ENCODE assay signal across 1 cellular context in the genomic region with DNA sequence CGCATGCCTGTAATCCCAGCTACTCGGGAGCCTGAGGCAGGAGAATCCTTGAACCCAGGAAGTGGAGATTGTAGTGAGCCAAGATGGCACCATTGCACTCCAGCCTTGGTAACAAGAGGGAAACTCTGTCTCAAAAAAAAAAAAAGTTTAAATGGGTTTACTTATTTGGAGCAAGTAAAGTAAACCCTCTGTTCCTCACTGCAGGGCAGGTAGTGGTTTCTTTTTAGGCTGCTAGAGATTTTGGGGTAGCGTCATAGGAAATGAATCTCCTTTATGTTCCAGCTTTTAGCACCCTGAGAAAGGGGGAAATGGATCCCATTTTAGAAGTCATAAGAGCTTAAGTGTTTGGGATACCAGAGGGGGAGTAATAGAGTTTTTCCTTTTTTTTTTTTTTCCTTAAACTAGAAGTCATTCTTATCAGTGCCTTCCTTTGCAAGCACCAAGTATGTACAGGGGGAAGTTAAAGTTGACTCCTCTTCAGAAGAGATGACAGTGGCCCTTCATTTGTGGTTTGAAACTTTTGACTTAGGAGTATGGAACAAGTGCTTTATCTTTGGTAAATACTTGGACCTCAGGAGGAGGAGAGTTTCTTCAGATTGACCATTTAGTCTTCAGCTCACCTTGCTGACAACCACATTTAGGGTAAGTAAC.
TF ChIP-seq lines count a peak whose summit lies in the region.

No MANE protein-coding gene starts in this region.

TF ChIP-seq in K562, 482 proteins besides CTCF, POLR2A, EP300 and RAD21:
- peak; percentile 77 for TF ChIP-seq ZNF239 (CRISPR knock-in tag; IDR thresholded peaks at IDR 0.05)
- TF ChIP-seq, protein P1, sequence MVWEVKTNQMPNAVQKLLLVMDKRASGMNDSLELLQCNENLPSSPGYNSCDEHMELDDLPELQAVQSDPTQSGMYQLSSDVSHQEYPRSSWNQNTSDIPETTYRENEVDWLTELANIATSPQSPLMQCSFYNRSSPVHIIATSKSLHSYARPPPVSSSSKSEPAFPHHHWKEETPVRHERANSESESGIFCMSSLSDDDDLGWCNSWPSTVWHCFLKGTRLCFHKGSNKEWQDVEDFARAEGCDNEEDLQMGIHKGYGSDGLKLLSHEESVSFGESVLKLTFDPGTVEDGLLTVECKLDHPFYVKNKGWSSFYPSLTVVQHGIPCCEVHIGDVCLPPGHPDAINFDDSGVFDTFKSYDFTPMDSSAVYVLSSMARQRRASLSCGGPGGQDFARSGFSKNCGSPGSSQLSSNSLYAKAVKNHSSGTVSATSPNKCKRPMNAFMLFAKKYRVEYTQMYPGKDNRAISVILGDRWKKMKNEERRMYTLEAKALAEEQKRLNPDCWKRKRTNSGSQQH (CRISPR knock-in tag; IDR thresholded peaks at IDR 0.05): no peak
- no peak for TF ChIP-seq ELF1 (tag; IDR thresholded peaks at IDR 0.05)
- peak in 1 of 2 experiments; percentile 33; a peak in 1 of 4 replicates for TF ChIP-seq RCOR1 (IDR thresholded peaks at IDR 0.05; ENCODE audit: borderline replicate concordance in 1 of 2, low read depth in 2 of 2, low read length in 2 of 2)
- peak; percentile 66; the same call in 1 of the 2 replicates for TF ChIP-seq ZNF384 (IDR thresholded peaks at IDR 0.05; ENCODE audit: low read depth, low read length)
